9 cellular contexts compared by ENCODE assay signal in the genomic region with DNA sequence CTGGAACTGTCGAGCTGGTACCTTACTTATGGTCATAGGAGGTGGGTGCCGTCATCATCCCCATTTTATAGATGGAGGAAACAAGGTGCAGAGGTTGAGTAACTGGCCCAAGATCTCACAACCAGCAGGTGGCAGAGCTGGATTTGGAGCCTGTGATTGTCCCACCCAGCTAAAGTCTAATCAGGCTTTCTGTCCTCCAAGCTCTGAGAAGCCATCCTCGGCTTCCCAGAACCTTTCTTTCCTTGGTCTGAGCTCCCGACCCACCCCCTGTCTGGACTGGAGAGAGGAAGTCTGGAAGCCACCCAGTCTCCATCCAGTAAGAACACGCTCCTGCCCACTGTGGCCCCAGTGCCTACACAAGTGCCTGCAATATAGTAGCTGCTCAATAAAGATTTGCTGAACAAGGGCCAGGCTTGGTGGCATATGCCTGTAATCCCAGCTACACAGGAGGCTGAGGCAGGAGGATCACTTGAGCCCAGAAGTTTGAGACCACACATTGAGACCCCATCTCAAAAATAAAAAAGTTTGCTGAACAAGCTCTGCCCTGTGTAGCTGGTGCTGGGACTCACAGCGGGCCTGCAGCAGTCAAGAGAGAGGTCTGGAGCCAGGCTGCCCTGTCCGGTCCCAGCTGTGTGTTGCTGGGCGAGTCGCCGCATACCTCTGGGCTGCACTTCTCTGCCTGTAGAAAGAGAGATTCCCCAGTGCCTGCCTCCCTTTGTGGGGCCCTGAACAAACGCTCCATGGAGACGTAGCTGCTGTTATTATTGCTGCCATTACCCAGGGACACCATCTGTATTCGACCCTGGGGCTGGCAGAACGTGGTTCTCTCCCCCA. TPM values are rescaled to one million over a fixed set of nuclear protein-coding genes. Genes with fewer than 3 reads are reported as not detected.
A peak's percentile ranks its signal among the peaks of the same experiment; 100 is the strongest.
DNase-seq lines count a peak whose midpoint lies in the region; ATAC-seq and TF ChIP-seq lines count a peak whose summit lies in the region.
"Had no signal": no experiment of that assay in that cellular context is flagged by ENCODE, and none has a peak within 500 bp of the region (broad histone marks: within the 10 kb centered on the region; RNA-seq: fewer than 3 reads in every experiment).

No MANE protein-coding gene starts in this region.

- H4K20me1 ChIP-seq in H9 (ENCODE audit: control insufficient read depth, insufficient read depth, insufficient read length): no peaks in the 10 kb centered on the region

- TF ChIP-seq CTCF in Calu3 (IDR thresholded peaks at IDR 0.05; ENCODE audit: unreplicated experiment) (peak; percentile 58), H9 (conservative IDR thresholded peaks at IDR 0.05) (peak; percentile 48; the same call in 2 of the 3 replicates)

- no peak overlapping the region for H3K27ac ChIP-seq in H9 (ENCODE audit: insufficient read length, low read depth, low read length)
- H3K27ac ChIP-seq: tibial artery had no signal

- no peak overlapping the region for H3K14ac ChIP-seq in H9 (ENCODE audit: insufficient read depth, low read length)

- CTCF ChIA-PET in Calu3 (lab: Charles Lee): interaction anchor here (1.0 to 2.5 kb wide), 5 partner anchors 16 to 220 kb away, joined by 4 to 22 read pairs (median 9); no protein-coding TSS in a partner anchor

- H3K79me2 ChIP-seq in H9 (ENCODE audit: insufficient read depth, low read length): no peaks in the 10 kb centered on the region

- no peak overlapping the region for H3K18ac ChIP-seq in H9 (ENCODE audit: insufficient read length, low read depth, low read length)

- no peaks in the 10 kb centered on the region for H3K23me2 ChIP-seq in H9 (ENCODE audit: insufficient read length, low read depth, low read length, poor library complexity, severe bottlenecking)

- H2BK20ac ChIP-seq in H9 (ENCODE audit: low read depth, low read length, poor library complexity, severe bottlenecking): no peak overlapping the region

- H4K8ac ChIP-seq in H9 (replicated peaks; ENCODE audit: insufficient read length, low read depth, low read length): no peak overlapping the region

- H3K79me1 ChIP-seq in H9 (ENCODE audit: insufficient read depth, low read depth, low read length, poor library complexity, severe bottlenecking): no peaks in the 10 kb centered on the region

- no peaks in the 10 kb centered on the region for H3K4me1 Mint-ChIP-seq in Calu3 (ENCODE audit: low read depth, unreplicated experiment)
- peaks cover 8 to 41% of the 10 kb centered on the region in 2 experiments for H3K4me1 Mint-ChIP-seq in H9
- H3K4me1 Mint-ChIP-seq in activated naive CD8-positive, alpha-beta T cell treated with anti-CD3 and anti-CD28 coated beads, Interleukin-2, amount 10 ng/mL, durations not matched to agents 7 days and 5 days: no peaks in the 10 kb centered on the region
- no peaks in the 10 kb centered on the region for H3K4me1 Mint-ChIP-seq in T-helper 17 cell

- H3K23ac ChIP-seq in H9 (ENCODE audit: insufficient read length, low read depth, low read length): no peak overlapping the region

- no peak overlapping the region for H2AK5ac ChIP-seq in H9 (ENCODE audit: insufficient read length, low read length)

- no peak overlapping the region for H2BK5ac ChIP-seq in H9 (ENCODE audit: insufficient read length, low read length)

- WGBS in H9 (ENCODE audit: extremely low coverage, insufficient read length, low lambda C conversion rate): no CpG with 5 or more reads among the region's 14 CpGs

- H3K27me3 Mint-ChIP-seq in Calu3 (ENCODE audit: unreplicated experiment) (peaks cover 92% of the 10 kb centered on the region), H9 (ENCODE audit: low read depth) (peaks cover 10% of the 10 kb centered on the region), T-helper 17 cell (peaks cover 51% of the 10 kb centered on the region)
- H3K27me3 Mint-ChIP-seq in activated naive CD8-positive, alpha-beta T cell treated with anti-CD3 and anti-CD28 coated beads, Interleukin-2, amount 10 ng/mL, durations not matched to agents 7 days and 5 days: peaks cover 2% of the 10 kb centered on the region

- H3K9me3 ChIP-seq in H9 (ENCODE audit: control insufficient read depth, low read depth, low read length) (no peaks in the 10 kb centered on the region), T-helper 17 cell (ENCODE audit: control insufficient read depth, low read length, poor library complexity, severe bottlenecking) (no peaks in the 10 kb centered on the region)
- H3K9me3 ChIP-seq: tibial artery had no signal

- no peaks in the 10 kb centered on the region for H3K9me3 Mint-ChIP-seq in Calu3 (ENCODE audit: low read depth, unreplicated experiment)
- H3K9me3 Mint-ChIP-seq in H9: no peaks in the 10 kb centered on the region
- H3K9me3 Mint-ChIP-seq in activated naive CD8-positive, alpha-beta T cell treated with anti-CD3 and anti-CD28 coated beads, Interleukin-2, amount 10 ng/mL, durations not matched to agents 7 days and 5 days: no peaks in the 10 kb centered on the region

- DNase-seq in Calu3: peak; percentile 46
- DNase-seq in H9: no peak
- peak; percentile 25 for DNase-seq in activated naive CD8-positive, alpha-beta T cell treated with anti-CD3 and anti-CD28 coated beads, Interleukin-2, amount 10 ng/mL, durations not matched to agents 7 days and 5 days
- peak; percentile 32 for DNase-seq in left kidney (ENCODE audit: low read depth, low spot score)
- no peak for DNase-seq in T-helper 17 cell
- DNase-seq in GF-D8 (lab: John Stamatoyannopoulos, UW): no peak
- no peak for DNase-seq in activated CD4-positive, CD25-positive, alpha-beta regulatory T cell treated with anti-CD3 and anti-CD28 coated beads, Interleukin-2, amount 50 U/mL, for 72 hours
- no peak for DNase-seq in stimulated activated naive CD4-positive, alpha-beta T cell (lab: John Stamatoyannopoulos, UW)

- POLR2A ChIA-PET in activated naive CD8-positive, alpha-beta T cell treated with anti-CD3 and anti-CD28 coated beads, Interleukin-2, amount 10 ng/mL, durations not matched to agents 7 days and 5 days (lab: Charles Lee): no interaction called here

- no peak for ATAC-seq in activated naive CD8-positive, alpha-beta T cell treated with anti-CD3 and anti-CD28 coated beads, Interleukin-2, amount 10 ng/mL, durations not matched to agents 7 days and 5 days (ENCODE audit: low read depth)
- ATAC-seq in T-helper 17 cell: no peak

- H3K36me3 Mint-ChIP-seq in Calu3 (ENCODE audit: insufficient read depth, unreplicated experiment) (no peaks in the 10 kb centered on the region), H9 (ENCODE audit: insufficient read depth in 1 of 3, low read depth in 3 of 3) (no peaks in the 10 kb centered on the region), T-helper 17 cell (ENCODE audit: low read depth) (peaks cover 3% of the 10 kb centered on the region)
- no peaks in the 10 kb centered on the region for H3K36me3 Mint-ChIP-seq in activated naive CD8-positive, alpha-beta T cell treated with anti-CD3 and anti-CD28 coated beads, Interleukin-2, amount 10 ng/mL, durations not matched to agents 7 days and 5 days

- no peak overlapping the region for H3K9ac ChIP-seq in H9 (ENCODE audit: extremely low read depth, insufficient read length, low read length)

- H3K27ac Mint-ChIP-seq in Calu3 (ENCODE audit: unreplicated experiment) (no peak overlapping the region), H9 (peak overlapping the region in 1 of 3 experiments; percentile 83; a peak in 1 of 7 replicates), T-helper 17 cell (no peak overlapping the region)
- no peak overlapping the region for H3K27ac Mint-ChIP-seq in activated naive CD8-positive, alpha-beta T cell treated with anti-CD3 and anti-CD28 coated beads, Interleukin-2, amount 10 ng/mL, durations not matched to agents 7 days and 5 days

- no peaks in the 10 kb centered on the region for H3K27me3 ChIP-seq in H9 (ENCODE audit: insufficient read depth, low read length)

- no peak overlapping the region for H2AFZ ChIP-seq in H9 (ENCODE audit: low read length)

- H2BK12ac ChIP-seq in H9 (ENCODE audit: insufficient read length, low read depth, low read length): no peak overlapping the region

- no peak overlapping the region for H3K4ac ChIP-seq in H9 (ENCODE audit: low read depth, low read length)

- H3K4me1 ChIP-seq in H9 (ENCODE audit: insufficient read depth, low read length): no peaks in the 10 kb centered on the region
- H3K4me1 ChIP-seq: tibial artery had no signal

- H4K5ac ChIP-seq in H9 (ENCODE audit: insufficient read length, low read depth, low read length): no peak overlapping the region

- intact Hi-C loops in Calu3 (cut with micrococcal nuclease; ENCODE audit: unreplicated experiment): loop anchor here (1.0 kb wide), 1 partner anchor 166 kb away; no protein-coding TSS in a partner anchor

- no peak overlapping the region for H2BK15ac ChIP-seq in H9 (ENCODE audit: low read depth, low read length)

- H2BK120ac ChIP-seq in H9 (ENCODE audit: low read depth, low read length, poor library complexity, severe bottlenecking): no peak overlapping the region

- H3K4me2 ChIP-seq in H9 (ENCODE audit: insufficient read depth, insufficient read length, low read length): no peak overlapping the region

- no peak overlapping the region for H3T11ph ChIP-seq in H9 (ENCODE audit: low read length)

- no TSS peak for BruUV-seq in Calu3 (replicated peaks; lab: Mats Ljungman, UMichigan)

- no peak overlapping the region for H3K4me3 Mint-ChIP-seq in Calu3 (ENCODE audit: low read depth, unreplicated experiment)
- H3K4me3 Mint-ChIP-seq in H9: no peak overlapping the region; a peak in 1 of 5 replicates
- no peak overlapping the region for H3K4me3 Mint-ChIP-seq in activated naive CD8-positive, alpha-beta T cell treated with anti-CD3 and anti-CD28 coated beads, Interleukin-2, amount 10 ng/mL, durations not matched to agents 7 days and 5 days
- H3K4me3 Mint-ChIP-seq in T-helper 17 cell: no peak overlapping the region

- H3K56ac ChIP-seq in H9 (ENCODE audit: insufficient read length, low read depth, low read length): no peak overlapping the region

- H4K91ac ChIP-seq in H9 (ENCODE audit: insufficient read length, low read depth, low read length): no peak overlapping the region

RNA-seq across cellular contexts. Expression of a gene that starts 32.5 kb away (rescaled TPM):
- total RNA-seq in Calu3 (2022) (66.4 and 74.7 TPM in 2 replicates), H9 (2021) (48.0 and 54.6 TPM in 2 replicates), T-helper 17 cell (10 to 100 TPM; 33.9 to 45.4 TPM)
- total RNA-seq in activated naive CD8-positive, alpha-beta T cell treated with anti-CD3 and anti-CD28 coated beads, Interleukin-2, amount 10 ng/mL, durations not matched to agents 7 days and 5 days: 10 to 100 TPM; 27.0 to 27.5 TPM

RNA-seq across cellular contexts. Expression of a gene that starts 37.4 kb away (rescaled TPM):
- 37.0 and 40.1 TPM in 2 replicates for total RNA-seq in Calu3 (2022)
- 36.9 and 37.8 TPM in 2 replicates for total RNA-seq in H9 (2021)
- total RNA-seq in activated naive CD8-positive, alpha-beta T cell treated with anti-CD3 and anti-CD28 coated beads, Interleukin-2, amount 10 ng/mL, durations not matched to agents 7 days and 5 days: 10 to 100 TPM; 22.3 to 22.5 TPM
- total RNA-seq in T-helper 17 cell: 10 to 100 TPM; 16.7 to 23.0 TPM

Comparison
In these comparisons a context has a peak if more than half of its experiments do, and no peak if none do; other contexts are left out.
1. DNase-seq: peak in Calu3 (single experiment), activated naive CD8-positive, alpha-beta T cell treated with anti-CD3 and anti-CD28 coated beads, Interleukin-2, amount 10 ng/mL, durations not matched to agents 7 days and 5 days (single experiment) and left kidney (single experiment); none in H9 (single experiment), T-helper 17 cell (0 of 3), GF-D8 (single experiment), activated CD4-positive, CD25-positive, alpha-beta regulatory T cell treated with anti-CD3 and anti-CD28 coated beads, Interleukin-2, amount 50 U/mL, for 72 hours (single experiment) and stimulated activated naive CD4-positive, alpha-beta T cell (0 of 6).